Comparison of ENCODE assay signal across 8 cellular contexts in genomic region chr17:81514485-81514734, GRCh38. TPM values are rescaled to one million over a fixed set of nuclear protein-coding genes. Genes with fewer than 3 reads are reported as not detected.
A peak's percentile ranks its signal among the peaks of the same experiment; 100 is the strongest.
DNase-seq lines count a peak whose midpoint lies in the region; ATAC-seq and TF ChIP-seq lines count a peak whose summit lies in the region.

No MANE protein-coding gene starts in this region.

- peaks cover 17% of the 10 kb centered on the region; the same call in 1 of the 2 replicates for H3K4me1 ChIP-seq in HUES64 (ENCODE audit: insufficient read depth, low read length)
- peaks cover 1 to 32% of the 10 kb centered on the region in 2 donors for H3K4me1 ChIP-seq in naive thymus-derived CD4-positive, alpha-beta T cell (ENCODE audit: control insufficient read depth in 2 of 2, insufficient read depth in 2 of 2, low read length in 2 of 2)

- H3K9me3 ChIP-seq in AG04450 (ENCODE audit: control insufficient read depth, insufficient read depth, low read length) (no peaks in the 10 kb centered on the region; the same call in 1 of the 2 replicates), HUES64 (ENCODE audit: insufficient read depth, low read depth, low read length) (no peaks in the 10 kb centered on the region)
- no peaks in the 10 kb centered on the region for H3K9me3 ChIP-seq in naive thymus-derived CD4-positive, alpha-beta T cell (ENCODE audit: control insufficient read depth in 2 of 3, low read length in 3 of 3)

- peak overlapping the region in 5 of 9 donors; percentile 43 to 88 (median 81) for H3K27ac Mint-ChIP-seq in naive thymus-derived CD4-positive, alpha-beta T cell
- no peak overlapping the region for H3K27ac Mint-ChIP-seq in endothelial cell (ENCODE audit: unreplicated experiment)

- H3K36me3 Mint-ChIP-seq in naive thymus-derived CD4-positive, alpha-beta T cell = peaks cover 5 to 36% (median 26%) of the 10 kb centered on the region in 5 donors
- H3K36me3 Mint-ChIP-seq in endothelial cell (ENCODE audit: low read depth, unreplicated experiment) = peaks cover 28% of the 10 kb centered on the region

- H3K4me1 Mint-ChIP-seq in naive thymus-derived CD4-positive, alpha-beta T cell = peaks cover 13 to 44% (median 38%) of the 10 kb centered on the region in 7 donors
- peaks cover 30% of the 10 kb centered on the region for H3K4me1 Mint-ChIP-seq in endothelial cell (ENCODE audit: unreplicated experiment)

- DNase-seq in AG04450 (ENCODE audit: low read depth, low spot score) = no peak
- no peak for DNase-seq in choroid plexus epithelial cell (ENCODE audit: low read depth)
- DNase-seq in naive thymus-derived CD4-positive, alpha-beta T cell = peak in 5 of 9 donors; percentile 20 to 34 (median 27)
- DNase-seq in AG08396 (ENCODE audit: low spot score) = no peak
- no peak for DNase-seq in GDM1 (lab: John Stamatoyannopoulos, UW)
- DNase-seq in endothelial cell (ENCODE audit: low spot score) = no peak

- H3K4me3 ChIP-seq in AG04450 (ENCODE audit: low read depth, low read length) (peak overlapping the region; percentile 63), HUES64 (ENCODE audit: low read length) (peak overlapping the region; percentile 98), choroid plexus epithelial cell (ENCODE audit: low read depth, low read length) (peak overlapping the region; percentile 76)
- H3K4me3 ChIP-seq in naive thymus-derived CD4-positive, alpha-beta T cell (ENCODE audit: low read length) = peak overlapping the region; percentile 75

- peaks cover 0 to 19% (median 0%) of the 10 kb centered on the region in 11 donors for H3K9me3 Mint-ChIP-seq in naive thymus-derived CD4-positive, alpha-beta T cell
- no peaks in the 10 kb centered on the region for H3K9me3 Mint-ChIP-seq in endothelial cell (ENCODE audit: unreplicated experiment)

- POLR2A ChIA-PET in AG04450 (lab: Yijun Ruan, JAX) = interaction anchor here (2.0 kb wide), 1 partner anchor 22 kb away, joined by 5 read pairs; no protein-coding TSS in a partner anchor
- POLR2A ChIA-PET in naive thymus-derived CD4-positive, alpha-beta T cell (lab: Charles Lee) = interaction anchor here (1.9 to 7.5 kb wide), 4 partner anchors 26 to 356 kb away, joined by 4 to 65 read pairs (median 30); partner anchors contain the start of genes ARHGDIA and FAAP100

- H3K36me3 ChIP-seq in HUES64 (ENCODE audit: insufficient read depth, low read length) = peaks cover 32% of the 10 kb centered on the region
- peaks cover 19 to 25% (median 22%) of the 10 kb centered on the region in 3 experiments for H3K36me3 ChIP-seq in naive thymus-derived CD4-positive, alpha-beta T cell (ENCODE audit: control insufficient read depth in 2 of 3, insufficient read depth in 3 of 3, low read length in 3 of 3)

- no peak for ATAC-seq in naive thymus-derived CD4-positive, alpha-beta T cell
- no peak for ATAC-seq in GM18498 (IDR thresholded peaks at IDR 0.05; ENCODE audit: unreplicated experiment)

- peak overlapping the region; percentile 98 for H3K27ac ChIP-seq in AG04450 (ENCODE audit: low read depth, low read length)
- H3K27ac ChIP-seq in HUES64 (ENCODE audit: low read depth, low read length) = peak overlapping the region; percentile 99
- peak overlapping the region; percentile 79 for H3K27ac ChIP-seq in naive thymus-derived CD4-positive, alpha-beta T cell (ENCODE audit: low read depth, low read length)

- CTCF ChIA-PET in AG04450 (lab: Charles Lee) = no interaction called here
- CTCF ChIA-PET in naive thymus-derived CD4-positive, alpha-beta T cell (lab: Charles Lee) = interaction anchor here (1.4 kb wide), 1 partner anchor 30 kb away, joined by 3 read pairs; no protein-coding TSS in a partner anchor

- peak overlapping the region; percentile 72 to 98 (median 90) for H3K4me3 Mint-ChIP-seq in naive thymus-derived CD4-positive, alpha-beta T cell
- H3K4me3 Mint-ChIP-seq in endothelial cell (ENCODE audit: unreplicated experiment) = no peak overlapping the region

- intact Hi-C loops in naive thymus-derived CD4-positive, alpha-beta T cell (cut with micrococcal nuclease) = loop anchor here (2.0 to 10.0 kb wide), 7 partner anchors 117 to 1702 kb away; partner anchors contain the start of genes ARL16 (in 2 of the 2), BAHCC1 (in 2 of the 2), HGS (in 2 of the 2) and CCDC137 (in 1 of the 2)

- no peak for TF ChIP-seq CTCF in AG04450 (IDR thresholded peaks at IDR 0.05; ENCODE audit: low read depth, low read length)
- TF ChIP-seq CTCF in choroid plexus epithelial cell (conservative IDR thresholded peaks at IDR 0.05; ENCODE audit: low read depth, low read length) = no peak
- no peak for TF ChIP-seq CTCF in endothelial cell (IDR thresholded peaks at IDR 0.05; ENCODE audit: unreplicated experiment)

- peaks cover 0 to 7% (median 0%) of the 10 kb centered on the region in 5 donors for H3K27me3 Mint-ChIP-seq in naive thymus-derived CD4-positive, alpha-beta T cell
- H3K27me3 Mint-ChIP-seq in endothelial cell (ENCODE audit: unreplicated experiment) = peaks cover 35% of the 10 kb centered on the region

- peak overlapping the region; percentile 96 for H3K9ac ChIP-seq in HUES64 (ENCODE audit: low read depth, low read length)

- H3K27me3 ChIP-seq in AG04450 (ENCODE audit: control insufficient read depth, insufficient read depth, low read length) (no peaks in the 10 kb centered on the region), HUES64 (ENCODE audit: insufficient read depth, low read length) (peaks cover 15% of the 10 kb centered on the region)
- no peaks in the 10 kb centered on the region for H3K27me3 ChIP-seq in naive thymus-derived CD4-positive, alpha-beta T cell (ENCODE audit: control insufficient read depth in 2 of 2, insufficient read depth in 2 of 2, low read length in 2 of 2)

- under 1% methylated on average over 34 of the region's 34 CpGs for WGBS in HUES64

RNA-seq across cellular contexts. Expression of gene ACTG1, which starts 1.8 kb away (rescaled TPM):
- 2,721 and 3,607 TPM in 2 replicates for polyA plus RNA-seq in AG04450 (2011; rRNA removed)
- polyA minus RNA-seq in AG04450 (2011; rRNA and poly(A)+ RNA removed) = 3,368 and 4,319 TPM in 2 replicates
- 2,066 TPM for polyA plus RNA-seq in HUES64 (2013, experiment 1 of 2)
- 2,328 TPM for polyA plus RNA-seq in HUES64 (2013, experiment 2 of 2)
- total RNA-seq in naive thymus-derived CD4-positive, alpha-beta T cell = 1,000 to 10,000 TPM in 4 of 5 experiments, 100 to 1,000 TPM in 1; 971 to 4,639 (median 1,185) TPM
- polyA plus RNA-seq in naive thymus-derived CD4-positive, alpha-beta T cell = 1,000 to 10,000 TPM; 1,098 to 1,433 TPM
- 4,184 TPM for total RNA-seq in endothelial cell (ENCODE audit: unreplicated experiment)

RNA-seq across cellular contexts. Expression of gene FSCN2, which starts 13.8 kb away (rescaled TPM):
- 0.26 and 0.41 TPM in 2 replicates for polyA plus RNA-seq in AG04450 (2011; rRNA removed)
- polyA minus RNA-seq in AG04450 (2011; rRNA and poly(A)+ RNA removed) = 1.0 TPM in 1 of 2 replicates, not detected in the other
- polyA plus RNA-seq in HUES64 (2013, experiment 1 of 2) = not detected
- not detected for polyA plus RNA-seq in HUES64 (2013, experiment 2 of 2)
- 1 to 10 TPM in 2 of 5 experiments, under 1 TPM in 3; 0.56 to 1.6 (median 0.70) TPM for total RNA-seq in naive thymus-derived CD4-positive, alpha-beta T cell
- not detected for polyA plus RNA-seq in naive thymus-derived CD4-positive, alpha-beta T cell
- total RNA-seq in endothelial cell (ENCODE audit: unreplicated experiment) = 1.5 TPM

RNA-seq across cellular contexts. Expression of gene FAAP100, which starts 37.7 kb away (rescaled TPM):
- polyA plus RNA-seq in AG04450 (2011; rRNA removed) = 5.3 and 8.3 TPM in 2 replicates
- polyA minus RNA-seq in AG04450 (2011; rRNA and poly(A)+ RNA removed) = 6.0 and 6.7 TPM in 2 replicates
- polyA plus RNA-seq in HUES64 (2013, experiment 1 of 2) = 22.5 TPM
- 20.7 TPM for polyA plus RNA-seq in HUES64 (2013, experiment 2 of 2)
- total RNA-seq in naive thymus-derived CD4-positive, alpha-beta T cell = 10 to 100 TPM; 28.8 to 57.0 (median 43.6) TPM
- polyA plus RNA-seq in naive thymus-derived CD4-positive, alpha-beta T cell = 10 to 100 TPM in 1 of 2 donors, 1 to 10 TPM in 1; 9.0 to 20.1 TPM
- 40.6 TPM for total RNA-seq in endothelial cell (ENCODE audit: unreplicated experiment)

Comparison
In these comparisons a context has a peak if more than half of its experiments do, and no peak if none do; other contexts are left out.
1. DNase-seq: peak in naive thymus-derived CD4-positive, alpha-beta T cell (5 of 9); none in AG04450 (single experiment), choroid plexus epithelial cell (single experiment), AG08396 (single experiment), GDM1 (single experiment) and endothelial cell (single experiment).
2. Peak in every context shown above with its lines, with median percentiles within 50 percentile points of each other: H3K27ac ChIP-seq and H3K4me3 ChIP-seq.